ENCODE assay signal across 20 cellular contexts in the genomic region with DNA sequence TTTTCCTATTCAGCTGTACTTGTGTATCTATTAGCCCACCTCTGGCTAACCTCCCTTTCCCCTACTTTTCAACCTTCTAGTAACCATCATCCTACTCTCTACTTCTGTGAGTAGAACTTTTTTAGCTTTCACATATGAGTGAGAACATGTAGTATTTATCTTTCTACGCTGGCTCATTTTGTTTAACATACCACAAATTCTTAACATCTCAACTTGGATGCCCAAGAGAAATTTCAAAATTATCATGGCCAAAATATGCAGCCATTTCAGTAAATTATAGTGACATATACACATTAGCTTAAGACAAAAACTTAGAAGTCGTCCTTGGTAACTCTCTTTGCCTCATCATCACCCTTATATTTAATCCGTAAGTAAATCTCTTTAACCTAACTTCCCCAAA. TPM values are rescaled to one million over a fixed set of nuclear protein-coding genes. Genes with fewer than 3 reads are reported as not detected.
"Had no signal": no experiment of that assay in that cellular context is flagged by ENCODE, and none has a peak within 500 bp of the region (broad histone marks: within the 10 kb centered on the region; RNA-seq: fewer than 3 reads in every experiment).

No MANE protein-coding gene starts in this region.

- H3K27ac Mint-ChIP-seq: naive thymus-derived CD4-positive, alpha-beta T cell; nephron progenitor cell; type B pancreatic cell had no signal

- H3K36me3 Mint-ChIP-seq: naive thymus-derived CD4-positive, alpha-beta T cell; type B pancreatic cell had no signal

- H3K27me3 Mint-ChIP-seq: naive thymus-derived CD4-positive, alpha-beta T cell; type B pancreatic cell had no signal

- H3K27ac ChIP-seq: heart right ventricle, suprapubic skin, thyroid gland had no signal

- H3K4me3 ChIP-seq: heart right ventricle, suprapubic skin, thyroid gland had no signal

- ATAC-seq: esophagus mucosa; heart right ventricle; left lobe of liver; naive thymus-derived CD4-positive, alpha-beta T cell; right cardiac atrium; stimulated activated naive CD8-positive, alpha-beta T cell treated with anti-CD3 and anti-CD28 coated beads, Interleukin-15, Interleukin-2, amounts not matched to agents 100 U/mL and 50 U/mL, for 24 hours had no signal

- H3K9me3 Mint-ChIP-seq: nephron progenitor cell, type B pancreatic cell had no signal

- H3K36me3 ChIP-seq: heart right ventricle, suprapubic skin, thyroid gland had no signal

- H3K9me3 ChIP-seq: suprapubic skin, thyroid gland had no signal

- H3K4me1 ChIP-seq: heart right ventricle, suprapubic skin, thyroid gland had no signal

- H3K27me3 ChIP-seq: heart right ventricle, suprapubic skin, thyroid gland had no signal

- H3K4me1 Mint-ChIP-seq: naive thymus-derived CD4-positive, alpha-beta T cell; nephron progenitor cell had no signal

- DNase-seq: cortex of kidney; effector memory CD4-positive, alpha-beta T cell; foreskin melanocyte; heart right ventricle; hypothalamus; islet precursor cell; mammary epithelial cell; naive thymus-derived CD4-positive, alpha-beta T cell; nephron progenitor cell; right cardiac atrium; small intestine; stimulated activated CD4-positive, alpha-beta T cell treated with anti-CD3 and anti-CD28 coated beads, Interleukin-12 subunit alpha, Interleukin-12 subunit beta, amount 100 ng/mL, for 4 hours; stimulated activated naive CD8-positive, alpha-beta T cell treated with anti-CD3 and anti-CD28 coated beads, Interleukin-15, Interleukin-2, amounts not matched to agents 100 U/mL and 50 U/mL, for 24 hours; thyroid gland had no signal

- H3K4me3 Mint-ChIP-seq: naive thymus-derived CD4-positive, alpha-beta T cell; nephron progenitor cell; type B pancreatic cell had no signal

RNA-seq across cellular contexts. Expression of a gene that starts 34.7 kb away (rescaled TPM):
- total RNA-seq: left lobe of liver; mononuclear cell; naive thymus-derived CD4-positive, alpha-beta T cell; osteoblast; right cardiac atrium; thyroid gland had no signal
- polyA plus RNA-seq: mammary epithelial cell; naive thymus-derived CD4-positive, alpha-beta T cell had no signal
